In genomic region chr2:83949361-83949760, GRCh38 we compare ENCODE assay signal across 8 cellular contexts.
"Had no signal": no experiment of that assay in that cellular context is flagged by ENCODE, and none has a peak within 500 bp of the region (broad histone marks: within the 10 kb centered on the region; RNA-seq: fewer than 3 reads in every experiment).

No MANE protein-coding gene starts in this region.

- H3K27ac ChIP-seq: KMS-11 had no signal

- H3K9ac ChIP-seq: KMS-11 had no signal

- ATAC-seq: GM23338 had no signal

- FAIRE-seq: H1, H54, HTR-8/SVneo had no signal

- DNase-seq: H9, HCEC 1CT, KBM-7 had no signal

- H3K4me3 ChIP-seq: GM23338 had no signal

- H3K4me2 ChIP-seq: GM23338, KMS-11 had no signal

- H2AFZ ChIP-seq: GM23338 had no signal
